25 cellular contexts compared by ENCODE assay signal in genomic region chr5:175575301-175575700, GRCh38.
"Had no signal": no experiment of that assay in that cellular context is flagged by ENCODE, and none has a peak within 500 bp of the region (broad histone marks: within the 10 kb centered on the region; RNA-seq: fewer than 3 reads in every experiment).

No MANE protein-coding gene starts in this region.

- H3K36me3 ChIP-seq: gastrocnemius medialis, heart left ventricle had no signal

- ATAC-seq: activated CD4-positive, alpha-beta T cell treated with anti-CD3 and anti-CD28 coated beads for 36 hours; activated CD8-positive, alpha-beta memory T cell treated with anti-CD3 and anti-CD28 coated beads, Interleukin-2, amount 10 ng/mL, durations not matched to agents 7 days and 5 days; activated CD8-positive, alpha-beta T cell treated with anti-CD3 and anti-CD28 coated beads, Interleukin-2, amount 10 ng/mL, durations not matched to agents 7 days and 5 days; body of pancreas; esophagus mucosa; gastrocnemius medialis; heart left ventricle had no signal

- FAIRE-seq: colon had no signal

- H3K27me3 ChIP-seq: gastrocnemius medialis had no signal

- H3K4me3 ChIP-seq: body of pancreas, gastrocnemius medialis, heart left ventricle had no signal

- H3K4me1 ChIP-seq: body of pancreas had no signal

- H3K9me3 ChIP-seq: body of pancreas, gastrocnemius medialis, heart left ventricle had no signal

- H3K27ac ChIP-seq: body of pancreas, gastrocnemius medialis had no signal

- DNase-seq: activated CD4-positive, alpha-beta memory T cell treated with anti-CD3 and anti-CD28 coated beads for 36 hours; activated CD4-positive, alpha-beta T cell treated with anti-CD3 and anti-CD28 coated beads for 36 hours; activated CD4-positive, alpha-beta T cell treated with anti-CD3 and anti-CD28 coated beads, Interleukin-2, amount 10 ng/mL, durations not matched to agents 24 days and 14 days; activated CD4-positive, CD25-positive, alpha-beta regulatory T cell; activated CD4-positive, CD25-positive, alpha-beta regulatory T cell treated with anti-CD3 and anti-CD28 coated beads, Interleukin-2, amount 50 U/mL, for 72 hours; activated CD8-positive, alpha-beta memory T cell treated with anti-CD3 and anti-CD28 coated beads, Interleukin-2, amount 10 ng/mL, durations not matched to agents 7 days and 5 days; activated CD8-positive, alpha-beta memory T cell treated with anti-CD3 and anti-CD28 coated beads, Interleukin-2, amount 50 U/mL, for 4 hours; activated CD8-positive, alpha-beta T cell treated with anti-CD3 and anti-CD28 coated beads, Interleukin-2, amount 10 ng/mL, durations not matched to agents 7 days and 5 days; activated naive CD4-positive, alpha-beta T cell treated with anti-CD3 and anti-CD28 coated beads for 36 hours; activated T-cell treated with anti-CD3 and anti-CD28 coated beads, Interleukin-2, amount 50 U/mL, for 1 hour; activated T-cell treated with anti-CD3 and anti-CD28 coated beads, Interleukin-2, amount 50 U/mL, for 48 hours; amniotic stem cell; anterior cingulate cortex; body of pancreas; caudate nucleus; cortex of kidney; dermis blood vessel endothelial cell; effector CD8-positive, alpha-beta T cell; foreskin fibroblast; gastrocnemius medialis; glutamatergic neuron; heart left ventricle; T-helper 2 cell had no signal
